In the genomic region with DNA sequence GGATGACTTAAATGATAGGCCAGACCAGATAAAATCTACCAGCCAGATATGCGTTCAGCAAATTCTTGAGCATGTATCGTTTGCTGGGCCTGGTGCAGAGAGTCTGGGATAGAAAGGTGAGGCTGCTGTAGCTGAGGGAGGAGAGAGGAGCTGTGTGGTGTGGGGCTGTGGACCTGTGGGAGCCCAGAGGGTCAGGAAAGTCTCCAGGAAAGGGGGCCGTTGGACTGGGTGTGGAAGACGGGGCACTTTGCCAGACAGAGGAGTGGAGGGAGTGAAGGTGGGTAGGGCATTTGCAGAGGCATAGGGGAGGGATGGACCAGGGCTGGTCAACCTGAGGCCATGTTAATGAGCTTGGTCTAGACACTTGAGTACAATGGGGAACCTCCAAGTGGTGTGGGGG, we compare ENCODE assay signal across 1 cellular context.
TF ChIP-seq lines count a peak whose summit lies in the region.

No MANE protein-coding gene starts in this region.

TF ChIP-seq in SK-N-SH treated with all-trans-retinoic acid at 6 μM for 48 hours, 23 proteins besides CTCF, POLR2A, EP300 and RAD21 (continued from another document):
- TF ChIP-seq, protein P1, sequence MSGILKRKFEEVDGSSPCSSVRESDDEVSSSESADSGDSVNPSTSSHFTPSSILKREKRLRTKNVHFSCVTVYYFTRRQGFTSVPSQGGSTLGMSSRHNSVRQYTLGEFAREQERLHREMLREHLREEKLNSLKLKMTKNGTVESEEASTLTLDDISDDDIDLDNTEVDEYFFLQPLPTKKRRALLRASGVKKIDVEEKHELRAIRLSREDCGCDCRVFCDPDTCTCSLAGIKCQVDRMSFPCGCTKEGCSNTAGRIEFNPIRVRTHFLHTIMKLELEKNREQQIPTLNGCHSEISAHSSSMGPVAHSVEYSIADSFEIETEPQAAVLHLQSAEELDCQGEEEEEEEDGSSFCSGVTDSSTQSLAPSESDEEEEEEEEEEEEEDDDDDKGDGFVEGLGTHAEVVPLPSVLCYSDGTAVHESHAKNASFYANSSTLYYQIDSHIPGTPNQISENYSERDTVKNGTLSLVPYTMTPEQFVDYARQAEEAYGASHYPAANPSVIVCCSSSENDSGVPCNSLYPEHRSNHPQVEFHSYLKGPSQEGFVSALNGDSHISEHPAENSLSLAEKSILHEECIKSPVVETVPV (CRISPR knock-in tag; IDR thresholded peaks at IDR 0.05), result no peak
- TF ChIP-seq SNAI2 (CRISPR knock-in tag; IDR thresholded peaks at IDR 0.05) (no peak), PPARA (CRISPR knock-in tag; IDR thresholded peaks at IDR 0.05; ENCODE audit: borderline replicate concordance) (no peak), CSDC2 (CRISPR knock-in tag; IDR thresholded peaks at IDR 0.05) (no peak), OSR1 (CRISPR knock-in tag; IDR thresholded peaks at IDR 0.05) (no peak), BACH2 (CRISPR knock-in tag; IDR thresholded peaks at IDR 0.05; ENCODE audit: borderline replicate concordance) (no peak), RARB (CRISPR knock-in tag; IDR thresholded peaks at IDR 0.05) (no peak), ZFP30 (CRISPR knock-in tag; IDR thresholded peaks at IDR 0.05) (no peak), TCF4 (CRISPR knock-in tag; IDR thresholded peaks at IDR 0.05; ENCODE audit: borderline replicate concordance) (no peak)
- TF ChIP-seq, protein P2, sequence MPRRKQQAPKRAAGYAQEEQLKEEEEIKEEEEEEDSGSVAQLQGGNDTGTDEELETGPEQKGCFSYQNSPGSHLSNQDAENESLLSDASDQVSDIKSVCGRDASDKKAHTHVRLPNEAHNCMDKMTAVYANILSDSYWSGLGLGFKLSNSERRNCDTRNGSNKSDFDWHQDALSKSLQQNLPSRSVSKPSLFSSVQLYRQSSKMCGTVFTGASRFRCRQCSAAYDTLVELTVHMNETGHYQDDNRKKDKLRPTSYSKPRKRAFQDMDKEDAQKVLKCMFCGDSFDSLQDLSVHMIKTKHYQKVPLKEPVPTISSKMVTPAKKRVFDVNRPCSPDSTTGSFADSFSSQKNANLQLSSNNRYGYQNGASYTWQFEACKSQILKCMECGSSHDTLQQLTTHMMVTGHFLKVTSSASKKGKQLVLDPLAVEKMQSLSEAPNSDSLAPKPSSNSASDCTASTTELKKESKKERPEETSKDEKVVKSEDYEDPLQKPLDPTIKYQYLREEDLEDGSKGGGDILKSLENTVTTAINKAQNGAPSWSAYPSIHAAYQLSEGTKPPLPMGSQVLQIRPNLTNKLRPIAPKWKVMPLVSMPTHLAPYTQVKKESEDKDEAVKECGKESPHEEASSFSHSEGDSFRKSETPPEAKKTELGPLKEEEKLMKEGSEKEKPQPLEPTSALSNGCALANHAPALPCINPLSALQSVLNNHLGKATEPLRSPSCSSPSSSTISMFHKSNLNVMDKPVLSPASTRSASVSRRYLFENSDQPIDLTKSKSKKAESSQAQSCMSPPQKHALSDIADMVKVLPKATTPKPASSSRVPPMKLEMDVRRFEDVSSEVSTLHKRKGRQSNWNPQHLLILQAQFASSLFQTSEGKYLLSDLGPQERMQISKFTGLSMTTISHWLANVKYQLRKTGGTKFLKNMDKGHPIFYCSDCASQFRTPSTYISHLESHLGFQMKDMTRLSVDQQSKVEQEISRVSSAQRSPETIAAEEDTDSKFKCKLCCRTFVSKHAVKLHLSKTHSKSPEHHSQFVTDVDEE (CRISPR knock-in tag; IDR thresholded peaks at IDR 0.05), result no peak
- TF ChIP-seq, protein P3, sequence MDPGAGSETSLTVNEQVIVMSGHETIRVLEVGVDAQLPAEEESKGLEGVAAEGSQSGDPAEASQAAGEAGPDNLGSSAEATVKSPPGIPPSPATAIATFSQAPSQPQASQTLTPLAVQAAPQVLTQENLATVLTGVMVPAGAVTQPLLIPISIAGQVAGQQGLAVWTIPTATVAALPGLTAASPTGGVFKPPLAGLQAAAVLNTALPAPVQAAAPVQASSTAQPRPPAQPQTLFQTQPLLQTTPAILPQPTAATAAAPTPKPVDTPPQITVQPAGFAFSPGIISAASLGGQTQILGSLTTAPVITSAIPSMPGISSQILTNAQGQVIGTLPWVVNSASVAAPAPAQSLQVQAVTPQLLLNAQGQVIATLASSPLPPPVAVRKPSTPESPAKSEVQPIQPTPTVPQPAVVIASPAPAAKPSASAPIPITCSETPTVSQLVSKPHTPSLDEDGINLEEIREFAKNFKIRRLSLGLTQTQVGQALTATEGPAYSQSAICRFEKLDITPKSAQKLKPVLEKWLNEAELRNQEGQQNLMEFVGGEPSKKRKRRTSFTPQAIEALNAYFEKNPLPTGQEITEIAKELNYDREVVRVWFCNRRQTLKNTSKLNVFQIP (CRISPR knock-in tag; IDR thresholded peaks at IDR 0.05; ENCODE audit: borderline replicate concordance, low read depth), result no peak
